ENCODE assay signal across 19 cellular contexts in genomic region chr12:15443050-15443449, GRCh38.
A peak's percentile ranks its signal among the peaks of the same experiment; 100 is the strongest.
DNase-seq lines count a peak whose midpoint lies in the region; ATAC-seq, FAIRE-seq and TF ChIP-seq lines count a peak whose summit lies in the region.
"Had no signal": no experiment of that assay in that cellular context is flagged by ENCODE, and none has a peak within 500 bp of the region (broad histone marks: within the 10 kb centered on the region; RNA-seq: fewer than 3 reads in every experiment).

No MANE protein-coding gene starts in this region.

- H4K20me1 ChIP-seq in HepG2 (ENCODE audit: insufficient read depth, low read length) = no peaks in the 10 kb centered on the region
- no peaks in the 10 kb centered on the region for H4K20me1 ChIP-seq in K562 (replicated peaks; ENCODE audit: control insufficient read depth, insufficient read depth, low read length)

- no peak for TF ChIP-seq CTCF in HepG2 (CRISPR knock-in tag; IDR thresholded peaks at IDR 0.05)
- no peak for TF ChIP-seq CTCF in right lobe of liver (IDR thresholded peaks at IDR 0.05)
- no peak for TF ChIP-seq CTCF in K562 (IDR thresholded peaks at IDR 0.05 in 2 of 3, conservative IDR thresholded peaks at IDR 0.05 in 1 of 3; ENCODE audit: insufficient read depth in 2 of 3, low read depth in 1 of 3, low read length in 3 of 3)
- TF ChIP-seq CTCF in foreskin keratinocyte (conservative IDR thresholded peaks at IDR 0.05) = no peak
- no peak for TF ChIP-seq CTCF in brain microvascular endothelial cell (IDR thresholded peaks at IDR 0.05; ENCODE audit: low read depth, low read length, missing control alignments)
- no peak for TF ChIP-seq CTCF in stomach (IDR thresholded peaks at IDR 0.05)

- H3K79me2 ChIP-seq in HepG2 (ENCODE audit: insufficient read depth, low read length) = no peaks in the 10 kb centered on the region
- no peaks in the 10 kb centered on the region for H3K79me2 ChIP-seq in K562 (ENCODE audit: control insufficient read depth, insufficient read depth, low read length)

- DNase-seq in HepG2 (ENCODE audit: low spot score) (no peak), right lobe of liver (no peak), K562 (ENCODE audit: extremely low read depth in 1 of 4, low spot score in 3 of 4) (no peak), foreskin keratinocyte (no peak), brain microvascular endothelial cell (no peak), stomach (no peak), substantia nigra (lab: John Stamatoyannopoulos, UW) (no peak)
- DNase-seq: ACHN; C1 segment of cervical spinal cord; Calu3; CD4-positive, alpha-beta memory T cell; COR-L47; DMS79 treated with DMSO at 0.1 percent for 48 hours; GOT3; H7 had no signal

- 1% methylated on average over 3 of the region's 3 CpGs for WGBS in HepG2 (ENCODE audit: low lambda C conversion rate)
- 67% methylated on average over 3 of the region's 3 CpGs for WGBS in right lobe of liver (ENCODE audit: insufficient coverage, low coverage, low lambda C conversion rate, missing lambda C conversion rate)
- WGBS in K562 (ENCODE audit: insufficient coverage, low coverage, missing lambda C conversion rate) = 6% methylated on average over 3 of the region's 3 CpGs
- WGBS in stomach, 5 donors = 93 to 98% (median 95%) methylated on average over 3 of the region's 3 CpGs

- in situ Hi-C loops in HepG2 (cut with HindIII; ENCODE audit: extremely low pct_ligation_motif_present, low pct_unique_long_range_greater_than_20kb) = no loop called here
- in situ Hi-C loops in K562 (cut with MboI) = no loop called here
- in situ Hi-C loops in brain microvascular endothelial cell (cut with HindIII; ENCODE audit: low pct_ligation_motif_present, low sequenced_read_pairs) = no loop called here

- H3K9me1 ChIP-seq in K562 (ENCODE audit: control insufficient read depth, insufficient read depth, low read length) = no peaks in the 10 kb centered on the region

- H3K4me2 ChIP-seq in HepG2 (ENCODE audit: low read depth, low read length) (no peak overlapping the region), K562 (ENCODE audit: insufficient read depth, low read length) (no peak overlapping the region)

- H3K9me3 ChIP-seq in HepG2 (ENCODE audit: low read length) = no peaks in the 10 kb centered on the region
- no peaks in the 10 kb centered on the region for H3K9me3 ChIP-seq in right lobe of liver
- H3K9me3 ChIP-seq in K562 (replicated peaks; ENCODE audit: control insufficient read depth, insufficient read depth, low read depth, low read length) = no peaks in the 10 kb centered on the region
- peaks cover 0 to 9% (median 5%) of the 10 kb centered on the region in 4 donors for H3K9me3 ChIP-seq in stomach

- TF ChIP-seq RAD21 in HepG2 (CRISPR knock-in tag; IDR thresholded peaks at IDR 0.05) (no peak), K562 (CRISPR knock-in tag; conservative IDR thresholded peaks at IDR 0.05 in 1 of 2, IDR thresholded peaks at IDR 0.05 in 1 of 2) (no peak)

- intact Hi-C loops in HepG2 (cut with micrococcal nuclease; ENCODE audit: unreplicated experiment) = no loop called here
- intact Hi-C loops in right lobe of liver (cut with DNase I) = no loop called here
- intact Hi-C loops in K562 (cut with micrococcal nuclease) = no loop called here
- intact Hi-C loops in stomach (cut with DNase I; ENCODE audit: low total_unique reads) = no loop called here

- H3K27me3 ChIP-seq in HepG2 (ENCODE audit: control insufficient read depth in 1 of 2, insufficient read depth in 2 of 2, low read length in 2 of 2) (no peaks in the 10 kb centered on the region), right lobe of liver (no peaks in the 10 kb centered on the region), K562 (ENCODE audit: control insufficient read depth in 2 of 2, insufficient read depth in 2 of 2, low read length in 2 of 2) (no peaks in the 10 kb centered on the region), foreskin keratinocyte (no peaks in the 10 kb centered on the region), brain microvascular endothelial cell (replicated peaks) (no peaks in the 10 kb centered on the region), stomach (no peaks in the 10 kb centered on the region)

- POLR2A ChIA-PET in HepG2 (lab: Yijun Ruan, JAX) = no interaction called here
- POLR2A ChIA-PET in K562 (lab: Yijun Ruan, JAX) = no interaction called here

- H3K27ac ChIP-seq in HepG2 (ENCODE audit: extremely low read length, insufficient read depth, low read length) = no peak overlapping the region
- H3K27ac ChIP-seq in right lobe of liver = no peak overlapping the region
- H3K27ac ChIP-seq in K562 (ENCODE audit: extremely low read depth, low read depth, low read length) = no peak overlapping the region
- H3K27ac ChIP-seq in foreskin keratinocyte = peak overlapping the region; percentile 87
- H3K27ac ChIP-seq in brain microvascular endothelial cell = no peak overlapping the region
- H3K27ac ChIP-seq in stomach = no peak overlapping the region
- no peak overlapping the region for H3K27ac ChIP-seq in substantia nigra (ENCODE audit: low read depth, low read length, poor library complexity, severe bottlenecking)
- H3K27ac ChIP-seq: 22Rv1 had no signal

- H3K4me3 ChIP-seq in HepG2 (replicated peaks in 1 of 3; ENCODE audit: insufficient read depth in 1 of 3, low read depth in 2 of 3, low read length in 3 of 3) (no peak overlapping the region), right lobe of liver (no peak overlapping the region), K562 (no peak overlapping the region), brain microvascular endothelial cell (ENCODE audit: low read depth, low read length) (no peak overlapping the region), stomach (no peak overlapping the region)

- BruUV-seq in HepG2 (replicated peaks; lab: Mats Ljungman, UMichigan) = no TSS peak
- BruUV-seq in K562 (replicated peaks; lab: Mats Ljungman, UMichigan) = no TSS peak

- FAIRE-seq in HepG2 (lab: Jason Lieb, UNC) = no peak
- FAIRE-seq in K562 (lab: Jason Lieb, UNC) = no peak
- FAIRE-seq: A204.1, G401.6, GM12892 had no signal

- H3K4me1 ChIP-seq in HepG2 (ENCODE audit: insufficient read depth, low read length) (no peaks in the 10 kb centered on the region), right lobe of liver (no peaks in the 10 kb centered on the region), K562 (replicated peaks in 1 of 2; ENCODE audit: control insufficient read depth in 2 of 2, insufficient read depth in 2 of 2, low read length in 2 of 2) (no peaks in the 10 kb centered on the region), foreskin keratinocyte (peaks cover 22% of the 10 kb centered on the region), stomach (no peaks in the 10 kb centered on the region)

- H3K9ac ChIP-seq in HepG2 (ENCODE audit: insufficient read depth, low read depth, low read length) = no peak overlapping the region
- H3K9ac ChIP-seq in K562 (ENCODE audit: insufficient read depth in 1 of 2, low read depth in 2 of 2, low read length in 2 of 2) = no peak overlapping the region

- CTCF ChIA-PET in HepG2 (lab: Yijun Ruan, JAX; ENCODE audit: low intra/inter-chr PET ratio, low total read pairs) = no interaction called here
- CTCF ChIA-PET in K562 (lab: Yijun Ruan, JAX; ENCODE audit: low intra/inter-chr PET ratio) = no interaction called here

- TF ChIP-seq POLR2A in HepG2 (IDR thresholded peaks at IDR 0.05; ENCODE audit: insufficient read depth in 1 of 2, low read depth in 2 of 2, low read length in 2 of 2) = no peak
- TF ChIP-seq POLR2A in right lobe of liver (IDR thresholded peaks at IDR 0.05) = no peak
- TF ChIP-seq POLR2A in K562 (conservative IDR thresholded peaks at IDR 0.05) = no peak
- no peak for TF ChIP-seq POLR2A in stomach (IDR thresholded peaks at IDR 0.05)

- ATAC-seq in HepG2 (no peak), right lobe of liver (no peak), K562 (no peak), foreskin keratinocyte (no peak)

- H3K36me3 ChIP-seq in HepG2 (replicated peaks in 1 of 2; ENCODE audit: control insufficient read depth in 1 of 2, insufficient read depth in 2 of 2, low read length in 2 of 2) (no peaks in the 10 kb centered on the region), right lobe of liver (no peaks in the 10 kb centered on the region), K562 (ENCODE audit: control insufficient read depth, insufficient read depth, low read length) (no peaks in the 10 kb centered on the region), brain microvascular endothelial cell (replicated peaks) (no peaks in the 10 kb centered on the region), stomach (no peaks in the 10 kb centered on the region)

- no peak for TF ChIP-seq EP300 in HepG2 (IDR thresholded peaks at IDR 0.05; ENCODE audit: low read depth in 2 of 2, low read length in 2 of 2)
- TF ChIP-seq EP300 in HepG2 (CRISPR knock-in tag; IDR thresholded peaks at IDR 0.05; ENCODE audit: borderline replicate concordance) = no peak
- no peak for TF ChIP-seq EP300 in K562 (IDR thresholded peaks at IDR 0.05; ENCODE audit: low read length)
- TF ChIP-seq EP300 in stomach (IDR thresholded peaks at IDR 0.05) = no peak

- H2AFZ ChIP-seq in HepG2 (ENCODE audit: low read length) (no peak overlapping the region), K562 (ENCODE audit: low read depth, low read length) (no peak overlapping the region)

TF ChIP-seq in HepG2, 621 proteins besides CTCF, POLR2A, EP300 and RAD21 (continues in another document):
- TF ChIP-seq, protein P1, sequence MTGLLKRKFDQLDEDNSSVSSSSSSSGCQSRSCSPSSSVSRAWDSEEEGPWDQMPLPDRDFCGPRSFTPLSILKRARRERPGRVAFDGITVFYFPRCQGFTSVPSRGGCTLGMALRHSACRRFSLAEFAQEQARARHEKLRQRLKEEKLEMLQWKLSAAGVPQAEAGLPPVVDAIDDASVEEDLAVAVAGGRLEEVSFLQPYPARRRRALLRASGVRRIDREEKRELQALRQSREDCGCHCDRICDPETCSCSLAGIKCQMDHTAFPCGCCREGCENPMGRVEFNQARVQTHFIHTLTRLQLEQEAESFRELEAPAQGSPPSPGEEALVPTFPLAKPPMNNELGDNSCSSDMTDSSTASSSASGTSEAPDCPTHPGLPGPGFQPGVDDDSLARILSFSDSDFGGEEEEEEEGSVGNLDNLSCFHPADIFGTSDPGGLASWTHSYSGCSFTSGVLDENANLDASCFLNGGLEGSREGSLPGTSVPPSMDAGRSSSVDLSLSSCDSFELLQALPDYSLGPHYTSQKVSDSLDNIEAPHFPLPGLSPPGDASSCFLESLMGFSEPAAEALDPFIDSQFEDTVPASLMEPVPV (CRISPR knock-in tag; IDR thresholded peaks at IDR 0.05) = no peak

TF ChIP-seq in K562, 482 proteins besides CTCF, POLR2A, EP300 and RAD21:
- peak; percentile 52 for TF ChIP-seq C11orf30 (IDR thresholded peaks at IDR 0.05; ENCODE audit: low read depth)
- TF ChIP-seq MAFK (IDR thresholded peaks at IDR 0.05; ENCODE audit: low read length) = peak; percentile 82
- peak; percentile 72 for TF ChIP-seq ZNF316 (IDR thresholded peaks at IDR 0.05)
- peak; percentile 70 for TF ChIP-seq MAFG (tag; conservative IDR thresholded peaks at IDR 0.05)
- TF ChIP-seq RUNX1 (IDR thresholded peaks at IDR 0.05; ENCODE audit: low read depth) = no peak
- TF ChIP-seq MAFF (IDR thresholded peaks at IDR 0.05; ENCODE audit: low read length) = peak; percentile 77

Comparison
In these comparisons a context has a peak if more than half of its experiments do, and no peak if none do; other contexts are left out.
1. Of the 241 proteins assayed by ChIP-seq in both HepG2 and K562: peak only in HepG2: none; only in K562: MAFG; in both: MAFF and MAFK; in neither: 238.